ENCODE assay signal across 23 cellular contexts in the genomic region with DNA sequence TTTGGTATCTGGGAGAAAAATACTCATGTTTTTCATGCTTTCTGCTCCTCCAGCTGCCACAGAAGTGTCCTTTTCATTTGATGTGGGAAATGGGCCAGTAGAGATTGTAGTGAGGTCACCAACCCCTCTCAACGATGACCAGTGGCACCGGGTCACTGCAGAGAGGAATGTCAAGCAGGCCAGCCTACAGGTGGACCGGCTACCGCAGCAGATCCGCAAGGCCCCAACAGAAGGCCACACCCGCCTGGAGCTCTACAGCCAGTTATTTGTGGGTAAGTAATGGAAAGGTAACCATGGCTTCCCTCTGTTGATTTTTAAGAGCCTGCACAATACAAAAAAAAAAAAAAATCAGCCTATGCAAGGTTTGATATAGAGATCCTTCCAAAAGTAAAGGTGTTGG.
"Had no signal": no experiment of that assay in that cellular context is flagged by ENCODE, and none has a peak within 500 bp of the region (broad histone marks: within the 10 kb centered on the region; RNA-seq: fewer than 3 reads in every experiment).

No MANE protein-coding gene starts in this region.

- H3K27me3 ChIP-seq: SJSA1 had no signal

- ATAC-seq: K562 had no signal

- H3K4me3 Mint-ChIP-seq: IgD-negative memory B cell had no signal

- H3K27ac Mint-ChIP-seq: IgD-negative memory B cell had no signal

- DNase-seq: Kasumi-1, MM.1S, NCI-H1092 treated with DMSO at 0.1 percent for 48 hours, NCI-H1436, NCI-H187, NCI-H2029, NCI-H2081 treated with DMSO at 0.1 percent for 48 hours, NCI-H2171, NCI-H226, NCI-H446, NCI-H510A, NCI-H524 treated with DMSO at 0.1 percent for 48 hours, NCI-H69, NCI-H774, Right ventricle myocardium superior, RPMI8226, SIG-M5, SK-N-SH had no signal

- H3K9ac ChIP-seq: KMS-11, SK-N-SH had no signal

- H3K27ac ChIP-seq: HL-60, KMS-11, SJSA1 had no signal

- H3K4me2 ChIP-seq: KMS-11, SK-N-SH had no signal

- H3K36me3 Mint-ChIP-seq: IgD-negative memory B cell had no signal

- H3K36me3 ChIP-seq: SJSA1 had no signal

- H3K4me3 ChIP-seq: K562, SJSA1 had no signal

- H3K9me3 ChIP-seq: SJSA1 had no signal

- H3K4me1 ChIP-seq: SJSA1 had no signal

- H3K9me2 ChIP-seq: SK-N-SH had no signal
